ENCODE assay signal across 8 cellular contexts in the genomic region with DNA sequence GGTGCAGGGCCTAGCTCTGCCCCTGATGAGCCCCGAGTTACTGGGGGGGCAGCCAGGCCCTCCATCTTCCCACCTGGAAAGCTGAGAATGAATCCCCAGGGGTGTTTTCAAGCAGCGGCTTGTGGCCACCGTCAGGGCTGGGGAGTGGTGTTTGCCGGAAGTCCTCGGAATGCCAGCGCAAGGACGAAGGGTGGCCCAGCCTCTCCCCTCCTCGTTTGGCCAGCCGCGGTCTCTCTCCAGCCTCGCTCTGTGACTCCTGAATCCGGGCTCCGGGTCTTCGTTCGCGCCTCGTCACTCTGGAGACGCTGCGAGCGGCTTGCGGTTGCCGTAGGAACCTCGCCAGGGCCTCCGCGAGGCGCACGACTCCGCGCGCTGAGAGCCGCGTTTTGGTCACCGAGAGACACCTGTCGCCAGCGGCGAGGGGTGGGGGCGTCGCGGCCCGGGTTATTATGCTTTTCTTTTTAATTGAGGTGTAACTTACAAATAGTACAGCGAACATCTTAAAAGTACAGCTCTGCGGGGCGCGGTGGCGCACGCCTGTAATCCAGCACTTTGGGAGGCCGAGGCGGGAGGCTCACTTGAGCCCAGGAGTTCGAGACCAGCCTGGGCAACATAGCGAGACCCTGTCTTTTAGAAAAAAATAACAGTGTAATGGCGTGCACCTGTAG. TPM values are rescaled to one million over a fixed set of nuclear protein-coding genes. Genes with fewer than 3 reads are reported as not detected.
DNase-seq lines count a peak whose midpoint lies in the region; ATAC-seq, FAIRE-seq and TF ChIP-seq lines count a peak whose summit lies in the region.

No MANE protein-coding gene starts in this region.

- peak overlapping the region; percentile 90 for H2AFZ ChIP-seq in neuronal stem cell (ENCODE audit: low read length)

- DNase-seq in COR-L47 (lab: John Stamatoyannopoulos, UW) (peak; percentile 96), LNCaP clone FGC (ENCODE audit: low read depth) (peak; percentile 58), Peyer's patch (peak; percentile 27 to 74 (median 73)), frontal cortex (ENCODE audit: low spot score in 2 of 2) (peak; percentile 75 to 83), neuronal stem cell (ENCODE audit: low spot score) (peak; percentile 92), thoracic aorta (ENCODE audit: low spot score) (peak; percentile 51)
- peak; percentile 10 for DNase-seq in activated effector memory CD4-positive, alpha-beta T cell treated with Interleukin-2 at 50 U/mL for 16 hours
- DNase-seq in NK-92 treated with Interleukin-12 subunit alpha and Interleukin-12 subunit beta, amount 100 ng/mL, for 24 hours (lab: John Stamatoyannopoulos, UW) = no peak

- no CpG with 5 or more reads among the region's 51 CpGs for WGBS in neuronal stem cell (ENCODE audit: extremely low coverage in 2 of 2, insufficient read length in 2 of 2, insufficient replicate concordance in 1 of 2), 2 donors

- no peak overlapping the region for H3K4ac ChIP-seq in neuronal stem cell (ENCODE audit: low read length)

- H2BK15ac ChIP-seq in neuronal stem cell (ENCODE audit: low read length) = peak overlapping the region; percentile 1

- H3K4me1 ChIP-seq in Peyer's patch (peaks cover 0 to 9% (median 2%) of the 10 kb centered on the region in 4 donors), neuronal stem cell (ENCODE audit: control insufficient read depth in 2 of 2, insufficient read depth in 1 of 2, low read depth in 1 of 2, low read length in 2 of 2) (peaks cover 9 to 34% of the 10 kb centered on the region in 2 donors), thoracic aorta (ENCODE audit: control insufficient read depth in 1 of 2, low read depth in 2 of 2) (peaks cover 0 to 14% of the 10 kb centered on the region in 2 donors)

- H3K27ac ChIP-seq in Peyer's patch (no peak overlapping the region), neuronal stem cell (replicated peaks; ENCODE audit: low read length) (no peak overlapping the region), thoracic aorta (no peak overlapping the region)

- H3K4me2 ChIP-seq in neuronal stem cell (ENCODE audit: insufficient read depth, low read length, poor library complexity, severe bottlenecking) = peak overlapping the region; percentile 45

- H4K8ac ChIP-seq in neuronal stem cell (ENCODE audit: low read depth, low read length) = no peak overlapping the region

- peak; percentile 51 for ATAC-seq in thoracic aorta (ENCODE audit: insufficient number of reproducible peaks, low FRiP score, low read depth)

- H3K27me3 ChIP-seq in Peyer's patch (peaks cover 0 to 3% of the 10 kb centered on the region in 2 donors), neuronal stem cell (ENCODE audit: control insufficient read depth in 3 of 3, insufficient read depth in 3 of 3, low read depth in 1 of 3, low read length in 3 of 3) (peaks cover 0 to 33% (median 7%) of the 10 kb centered on the region in 3 experiments), thoracic aorta (replicated peaks; ENCODE audit: insufficient read depth) (no peaks in the 10 kb centered on the region)

- H3K18ac ChIP-seq in neuronal stem cell (ENCODE audit: low read length) = peak overlapping the region; percentile 61

- no peaks in the 10 kb centered on the region for H3K9me3 ChIP-seq in Peyer's patch
- no peaks in the 10 kb centered on the region for H3K9me3 ChIP-seq in neuronal stem cell (replicated peaks in 1 of 2; ENCODE audit: control insufficient read depth in 2 of 2, insufficient read depth in 1 of 2, low read depth in 1 of 2, low read length in 2 of 2)
- H3K9me3 ChIP-seq in thoracic aorta = no peaks in the 10 kb centered on the region

- no peak overlapping the region for H3K4me3 ChIP-seq in LNCaP clone FGC (ENCODE audit: low read depth, low read length)
- H3K4me3 ChIP-seq in Peyer's patch = peak overlapping the region in 2 of 4 donors; percentile 4 to 6
- H3K4me3 ChIP-seq in neuronal stem cell (ENCODE audit: low read length in 2 of 2) = peak overlapping the region in 1 of 2 donors; percentile 40
- H3K4me3 ChIP-seq in thoracic aorta = peak overlapping the region; percentile 53

- H3K36me3 ChIP-seq in Peyer's patch (no peaks in the 10 kb centered on the region), neuronal stem cell (replicated peaks in 1 of 2; ENCODE audit: control insufficient read depth in 2 of 2, insufficient read depth in 2 of 2, low read length in 2 of 2) (no peaks in the 10 kb centered on the region), thoracic aorta (no peaks in the 10 kb centered on the region)

- no peak overlapping the region for H2BK120ac ChIP-seq in neuronal stem cell (ENCODE audit: low read depth, low read length)

- TF ChIP-seq POLR2A in Peyer's patch (IDR thresholded peaks at IDR 0.05) = no peak

- H3K23ac ChIP-seq in neuronal stem cell (ENCODE audit: low read depth, low read length, poor library complexity) = no peak overlapping the region

- H2AK5ac ChIP-seq in neuronal stem cell (ENCODE audit: low read depth, low read length) = no peak overlapping the region

- H3K14ac ChIP-seq in neuronal stem cell (ENCODE audit: low read length) = no peak overlapping the region

- H4K91ac ChIP-seq in neuronal stem cell (ENCODE audit: low read depth, low read length, poor library complexity) = no peak overlapping the region

- no peak for FAIRE-seq in frontal cortex (lab: Jason Lieb, UNC)

- no peak overlapping the region for H2BK5ac ChIP-seq in neuronal stem cell (ENCODE audit: low read length)

- TF ChIP-seq CTCF in LNCaP clone FGC (IDR thresholded peaks at IDR 0.05; ENCODE audit: control insufficient read depth, extremely low read depth, insufficient read depth) (no peak), Peyer's patch (IDR thresholded peaks at IDR 0.05) (no peak), thoracic aorta (IDR thresholded peaks at IDR 0.05) (no peak)

- no peak overlapping the region for H3K9ac ChIP-seq in neuronal stem cell (ENCODE audit: low read depth, low read length, poor library complexity)

- H3K79me1 ChIP-seq in neuronal stem cell (ENCODE audit: low read depth, low read length) = no peaks in the 10 kb centered on the region

- no peak overlapping the region for H2BK12ac ChIP-seq in neuronal stem cell (ENCODE audit: low read length)

RNA-seq across cellular contexts. Expression of gene KDELR3, which starts 6.3 kb away (rescaled TPM):
- total RNA-seq in Peyer's patch (10 to 100 TPM in 3 of 4 donors, 1 to 10 TPM in 1; 2.5 to 20.0 (median 16.6) TPM), frontal cortex (1.2 TPM), thoracic aorta (10 to 100 TPM; 16.8 to 52.9 TPM)
- 11.1 TPM for polyA plus RNA-seq in neuronal stem cell (2013, experiment 1 of 2)
- 11.0 TPM for polyA plus RNA-seq in neuronal stem cell (2013, experiment 2 of 2)

RNA-seq across cellular contexts. Expression of gene KCNJ4, which starts 6.5 kb away (rescaled TPM):
- total RNA-seq in Peyer's patch (not detected), frontal cortex (12.2 TPM), thoracic aorta (not detected)
- 6.0 TPM for polyA plus RNA-seq in neuronal stem cell (2013, experiment 1 of 2)
- 5.6 TPM for polyA plus RNA-seq in neuronal stem cell (2013, experiment 2 of 2)

RNA-seq across cellular contexts. Expression of gene DDX17, which starts 44.6 kb away (rescaled TPM):
- total RNA-seq in Peyer's patch (100 to 1,000 TPM; 583 to 733 (median 616) TPM), frontal cortex (662 TPM), thoracic aorta (100 to 1,000 TPM; 663 to 682 TPM)
- polyA plus RNA-seq in neuronal stem cell (2013, experiment 1 of 2) = 260 TPM
- 263 TPM for polyA plus RNA-seq in neuronal stem cell (2013, experiment 2 of 2)

Comparison
In these comparisons a context has a peak if more than half of its experiments do, and no peak if none do; other contexts are left out.
1. RNA of gene KCNJ4, which starts 6.5 kb away (total RNA-seq): 12.2 TPM in frontal cortex (single experiment); not detected in Peyer's patch and not detected in thoracic aorta; every median in the first group is over 10 times any median in the second.